ENCODE assay signal across 17 cellular contexts in the genomic region with DNA sequence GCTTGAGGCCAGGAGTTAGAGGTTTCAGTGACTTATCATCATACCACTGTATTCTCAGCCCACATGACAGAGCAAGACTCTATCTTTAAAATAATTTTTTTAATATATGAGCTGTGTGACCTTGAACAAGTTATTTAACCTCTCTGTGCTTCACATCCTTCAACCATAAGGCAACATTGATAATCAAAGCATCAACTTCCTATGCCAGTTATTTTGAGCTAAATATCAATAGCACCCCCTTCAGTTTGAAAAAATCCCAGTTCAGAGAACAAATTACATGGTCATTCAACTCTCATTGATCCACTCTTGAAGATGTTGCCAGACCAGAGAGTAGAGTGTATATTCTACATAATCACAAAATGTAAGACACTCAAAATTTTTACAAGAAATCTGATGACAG. TPM values are rescaled to one million over a fixed set of nuclear protein-coding genes. Genes with fewer than 3 reads are reported as not detected.
A peak's percentile ranks its signal among the peaks of the same experiment; 100 is the strongest.
DNase-seq lines count a peak whose midpoint lies in the region; ATAC-seq and TF ChIP-seq lines count a peak whose summit lies in the region.
"Had no signal": no experiment of that assay in that cellular context is flagged by ENCODE, and none has a peak within 500 bp of the region (broad histone marks: within the 10 kb centered on the region; RNA-seq: fewer than 3 reads in every experiment).

No MANE protein-coding gene starts in this region.

- no peaks in the 10 kb centered on the region for H3K9me3 ChIP-seq in MM.1S (replicated peaks; ENCODE audit: insufficient read depth, low read length)
- no peaks in the 10 kb centered on the region for H3K9me3 ChIP-seq in PC-3 (ENCODE audit: low read length)
- no peaks in the 10 kb centered on the region for H3K9me3 ChIP-seq in mucosa of descending colon
- H3K9me3 ChIP-seq in osteoblast (ENCODE audit: low read depth, low read length): no peaks in the 10 kb centered on the region
- H3K9me3 ChIP-seq: gastroesophageal sphincter had no signal

- ATAC-seq in PC-3 (no peak), mucosa of descending colon (peak; percentile 58), HG03378 (IDR thresholded peaks at IDR 0.05; ENCODE audit: unreplicated experiment) (no peak), HG03457 (IDR thresholded peaks at IDR 0.05; ENCODE audit: unreplicated experiment) (no peak)
- ATAC-seq: gastroesophageal sphincter, Right ventricle myocardium inferior had no signal

- no TSS peak for BruUV-seq in PC-3 (replicated peaks; lab: Mats Ljungman, UMichigan)

- no peaks in the 10 kb centered on the region for H4K20me1 ChIP-seq in MM.1S (ENCODE audit: insufficient read depth, low read length)
- H4K20me1 ChIP-seq in PC-3 (ENCODE audit: low read length): no peaks in the 10 kb centered on the region
- H4K20me1 ChIP-seq in osteoblast (ENCODE audit: insufficient read depth, low read length): no peaks in the 10 kb centered on the region

- H3K9ac ChIP-seq in MM.1S (ENCODE audit: low read length) (no peak overlapping the region), PC-3 (ENCODE audit: low read length) (no peak overlapping the region)

- H3K4me3 ChIP-seq in MM.1S (ENCODE audit: low read length) (no peak overlapping the region), PC-3 (ENCODE audit: low read length) (no peak overlapping the region), mucosa of descending colon (no peak overlapping the region), osteoblast (ENCODE audit: insufficient read depth, low read length) (no peak overlapping the region)
- H3K4me3 ChIP-seq: gastroesophageal sphincter had no signal

- intact Hi-C loops in PC-3 (cut with micrococcal nuclease) (no loop called here), mucosa of descending colon (cut with DNase I, micrococcal nuclease) (no loop called here)

- H3K27ac ChIP-seq in MM.1S (ENCODE audit: low read length) (no peak overlapping the region), PC-3 (ENCODE audit: low read length) (no peak overlapping the region), osteoblast (ENCODE audit: low read depth, low read length) (no peak overlapping the region)
- H3K27ac ChIP-seq: gastroesophageal sphincter had no signal

- H3K79me2 ChIP-seq in MM.1S (ENCODE audit: low read length): no peaks in the 10 kb centered on the region
- H3K79me2 ChIP-seq in PC-3 (ENCODE audit: low read length): no peaks in the 10 kb centered on the region
- H3K79me2 ChIP-seq in osteoblast (ENCODE audit: insufficient read depth, low read length): no peaks in the 10 kb centered on the region

- no peak overlapping the region for H2AFZ ChIP-seq in MM.1S (ENCODE audit: low read length)
- H2AFZ ChIP-seq in PC-3 (ENCODE audit: low read length): no peak overlapping the region
- no peak overlapping the region for H2AFZ ChIP-seq in osteoblast (ENCODE audit: low read length)

- TF ChIP-seq CTCF in MM.1S (IDR thresholded peaks at IDR 0.05; ENCODE audit: low read length) (peak; percentile 16; the same call in 1 of the 2 replicates), PC-3 (conservative IDR thresholded peaks at IDR 0.05; ENCODE audit: low read depth, low read length) (peak; percentile 43; the same call in 1 of the 2 replicates), mucosa of descending colon (IDR thresholded peaks at IDR 0.05) (no peak), osteoblast (IDR thresholded peaks at IDR 0.05; ENCODE audit: extremely low read depth, low read depth, low read length) (no peak)

- DNase-seq in NCI-H187 treated with DMSO at 0.1 percent for 48 hours (lab: John Stamatoyannopoulos, UW) (peak; percentile 19), NCI-H187 (lab: John Stamatoyannopoulos, UW) (no peak), MM.1S (no peak), PC-3 (peak; percentile 31), mucosa of descending colon (no peak), osteoblast (ENCODE audit: insufficient read length, low spot score, missing footprints) (no peak)
- DNase-seq: activated CD4-positive, alpha-beta memory T cell treated with anti-CD3 and anti-CD28 coated beads, Interleukin-2, amount 10 ng/mL, durations not matched to agents 7 days and 5 days; activated effector memory CD4-positive, alpha-beta T cell treated with anti-CD3 and anti-CD28 coated beads, Interleukin-2, amount 50 U/mL, for 16 hours; effector memory CD4-positive, alpha-beta T cell; NCI-H1436; posterior cingulate gyrus; stimulated activated CD4-positive, alpha-beta T cell treated with anti-CD3 and anti-CD28 coated beads, Interleukin-15, amount 100 ng/mL, for 24 hours; trophoblast cell had no signal

- no peaks in the 10 kb centered on the region for H3F3A ChIP-seq in MM.1S (ENCODE audit: insufficient read depth, low read length)
- H3F3A ChIP-seq in PC-3 (ENCODE audit: low read length, unreplicated experiment): no peaks in the 10 kb centered on the region

- H3K9me2 ChIP-seq in MM.1S (replicated peaks; ENCODE audit: insufficient read depth, low read length): no peaks in the 10 kb centered on the region
- H3K9me2 ChIP-seq in PC-3 (replicated peaks; ENCODE audit: low read length): no peaks in the 10 kb centered on the region

- H3K4me1 ChIP-seq in MM.1S (ENCODE audit: low read length): no peaks in the 10 kb centered on the region
- no peaks in the 10 kb centered on the region for H3K4me1 ChIP-seq in PC-3 (ENCODE audit: insufficient read depth, low read length)
- H3K4me1 ChIP-seq in mucosa of descending colon (ENCODE audit: low read depth): no peaks in the 10 kb centered on the region
- H3K4me1 ChIP-seq in osteoblast (ENCODE audit: insufficient read depth, low read length): no peaks in the 10 kb centered on the region
- H3K4me1 ChIP-seq: gastroesophageal sphincter had no signal

- CTCF ChIA-PET in PC-3 (lab: Charles Lee): no interaction called here

- POLR2A ChIA-PET in PC-3 (lab: Charles Lee; ENCODE audit: unreplicated experiment): no interaction called here

- no peaks in the 10 kb centered on the region for H3K36me3 ChIP-seq in MM.1S (replicated peaks; ENCODE audit: insufficient read depth, low read length)
- H3K36me3 ChIP-seq in PC-3 (ENCODE audit: low read depth, low read length): no peaks in the 10 kb centered on the region
- H3K36me3 ChIP-seq in mucosa of descending colon (ENCODE audit: low read depth): no peaks in the 10 kb centered on the region
- no peaks in the 10 kb centered on the region for H3K36me3 ChIP-seq in osteoblast (ENCODE audit: insufficient read depth, low read length)
- H3K36me3 ChIP-seq: gastroesophageal sphincter had no signal

- H3K4me2 ChIP-seq in MM.1S (ENCODE audit: low read depth, low read length) (no peak overlapping the region), PC-3 (ENCODE audit: low read length) (no peak overlapping the region), osteoblast (ENCODE audit: insufficient read depth, low read length) (no peak overlapping the region)

- H3K27me3 ChIP-seq in MM.1S (replicated peaks; ENCODE audit: insufficient read depth, low read length) (no peaks in the 10 kb centered on the region), PC-3 (ENCODE audit: low read length) (peaks cover 10% of the 10 kb centered on the region; the same call in 1 of the 2 replicates), osteoblast (ENCODE audit: insufficient read depth, low read length) (no peaks in the 10 kb centered on the region)
- H3K27me3 ChIP-seq: gastroesophageal sphincter had no signal

RNA-seq across cellular contexts. Expression of a gene that starts 53.0 kb away (rescaled TPM):
- total RNA-seq in PC-3 (2014; rRNA removed) (14.9 and 19.5 TPM in 2 replicates), mucosa of descending colon (10 to 100 TPM; 12.4 to 19.1 (median 17.5) TPM), osteoblast (114 and 119 TPM in 2 replicates)

Comparison
In these comparisons a context has a peak if more than half of its experiments do, and no peak if none do; other contexts are left out.
1. DNase-seq: peak in NCI-H187 treated with DMSO at 0.1 percent for 48 hours (single experiment) and PC-3 (single experiment); none in NCI-H187 (0 of 2), MM.1S (single experiment), mucosa of descending colon (0 of 3) and osteoblast (single experiment).
2. CTCF ChIP-seq: peak in MM.1S (single experiment) and PC-3 (single experiment); none in mucosa of descending colon (single experiment) and osteoblast (single experiment).